ENCODE assay signal across 13 cellular contexts in the genomic region with DNA sequence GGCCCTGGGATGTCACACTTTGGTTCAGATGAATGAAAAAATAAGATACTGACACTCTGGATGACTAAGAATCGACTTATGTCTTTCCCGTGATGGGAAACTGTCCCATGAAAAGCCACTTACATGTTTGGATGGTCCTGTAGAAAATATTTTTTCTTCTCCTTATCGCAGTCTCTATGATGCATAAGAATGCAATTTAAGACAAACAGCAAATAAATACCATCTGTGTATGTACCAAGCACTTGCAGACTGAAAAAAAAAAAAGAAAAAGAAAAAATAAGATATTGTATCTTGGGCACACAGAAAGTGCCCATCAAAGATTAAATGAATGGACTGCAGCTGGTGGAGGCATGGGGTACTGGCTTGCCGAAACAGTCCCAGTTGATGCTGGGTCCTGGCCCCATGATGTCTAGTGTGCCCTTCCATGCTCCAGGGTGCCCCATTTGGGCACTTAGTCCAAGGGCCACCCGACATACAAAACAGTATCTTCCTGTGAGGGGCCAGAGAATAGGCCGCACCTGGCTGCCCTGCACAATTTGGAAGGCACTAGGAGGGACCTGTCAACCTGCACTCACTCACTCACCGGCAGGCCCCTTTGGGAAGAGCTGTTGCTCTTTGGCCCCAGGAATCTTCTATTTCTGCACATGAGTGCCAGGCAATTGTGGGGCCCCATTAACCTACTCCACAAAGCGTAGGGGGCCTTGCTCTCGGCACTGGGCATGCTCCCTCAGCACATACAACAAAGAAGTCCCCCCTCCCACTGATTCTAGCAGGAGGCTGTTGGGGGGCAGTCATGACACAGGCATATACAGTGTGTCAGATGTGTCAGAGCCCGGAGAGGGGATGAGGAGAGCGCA. TPM values are rescaled to one million over a fixed set of nuclear protein-coding genes. Genes with fewer than 3 reads are reported as not detected.
A peak's percentile ranks its signal among the peaks of the same experiment; 100 is the strongest.
DNase-seq lines count a peak whose midpoint lies in the region; ATAC-seq and TF ChIP-seq lines count a peak whose summit lies in the region.
"Had no signal": no experiment of that assay in that cellular context is flagged by ENCODE, and none has a peak within 500 bp of the region (broad histone marks: within the 10 kb centered on the region; RNA-seq: fewer than 3 reads in every experiment).

No MANE protein-coding gene starts in this region.

- H3K27me3 Mint-ChIP-seq in WTC11 (ENCODE audit: low read depth) (peaks cover 64% of the 10 kb centered on the region), endothelial cell (ENCODE audit: unreplicated experiment) (peaks cover 40% of the 10 kb centered on the region)
- peaks cover 34 to 37% of the 10 kb centered on the region in 2 donors for H3K27me3 Mint-ChIP-seq in stimulated activated naive B cell treated with anti-CD40 and anti-IgM and Interleukin-4, amounts not matched to agents 10 μg/mL and 1 μg/mL and 100 μg/mL, for 72 hours

- no peak overlapping the region for H3K27ac Mint-ChIP-seq in WTC11
- no peak overlapping the region for H3K27ac Mint-ChIP-seq in endothelial cell (ENCODE audit: unreplicated experiment)
- peak overlapping the region; percentile 63 for H3K27ac Mint-ChIP-seq in stimulated activated naive B cell treated with anti-CD40 and anti-IgM and Interleukin-4, amounts not matched to agents 10 μg/mL and 1 μg/mL and 100 μg/mL, for 72 hours

- peaks cover 18% of the 10 kb centered on the region for H3K4me1 Mint-ChIP-seq in WTC11
- H3K4me1 Mint-ChIP-seq in endothelial cell (ENCODE audit: unreplicated experiment) = peaks cover 18% of the 10 kb centered on the region
- H3K4me1 Mint-ChIP-seq in stimulated activated naive B cell treated with anti-CD40 and anti-IgM and Interleukin-4, amounts not matched to agents 10 μg/mL and 1 μg/mL and 100 μg/mL, for 72 hours = peaks cover 25 to 39% of the 10 kb centered on the region in 2 donors

- peak; percentile 61 for DNase-seq in activated effector memory CD4-positive, alpha-beta T cell treated with anti-CD3 and anti-CD28 coated beads, Interleukin-2, amount 50 U/mL, for 16 hours
- DNase-seq in activated effector memory CD4-positive, alpha-beta T cell treated with Interleukin-2 at 50 U/mL for 16 hours = no peak
- DNase-seq in WTC11 (ENCODE audit: low spot score) = no peak
- DNase-seq in endothelial cell (ENCODE audit: low spot score) = no peak
- DNase-seq in stimulated activated naive B cell treated with anti-CD40 and anti-IgM and Interleukin-4, amounts not matched to agents 10 μg/mL and 1 μg/mL and 100 μg/mL, for 72 hours = no peak
- DNase-seq in UCSD-AML1 (lab: John Stamatoyannopoulos, UW; ENCODE audit: unreplicated experiment) = no peak
- DNase-seq in Kasumi-1 (lab: John Stamatoyannopoulos, UW) = no peak
- no peak for DNase-seq in left colon
- DNase-seq: left ventricle myocardium inferior; NCI-H1436; PC-3; sigmoid colon; stimulated activated CD4-positive, alpha-beta T cell treated with anti-CD3 and anti-CD28 coated beads, Interleukin-4, amount 100 ng/mL, for 24 hours had no signal

- H3K9me3 Mint-ChIP-seq in WTC11 = no peaks in the 10 kb centered on the region
- H3K9me3 Mint-ChIP-seq in endothelial cell (ENCODE audit: unreplicated experiment) = no peaks in the 10 kb centered on the region
- H3K9me3 Mint-ChIP-seq in stimulated activated naive B cell treated with anti-CD40 and anti-IgM and Interleukin-4, amounts not matched to agents 10 μg/mL and 1 μg/mL and 100 μg/mL, for 72 hours = no peaks in the 10 kb centered on the region

- CTCF ChIA-PET in WTC11 (lab: Charles Lee) = no interaction called here

- no peak for TF ChIP-seq CTCF in WTC11 (IDR thresholded peaks at IDR 0.05)
- TF ChIP-seq CTCF in endothelial cell (IDR thresholded peaks at IDR 0.05; ENCODE audit: unreplicated experiment) = no peak

- intact Hi-C loops in left colon (cut with DNase I, micrococcal nuclease) = loop anchor here in 1 of 2 donors (10.0 kb wide), 1 partner anchor 64 kb away; a partner anchor contains a TSS

- POLR2A ChIA-PET in WTC11 (lab: Charles Lee) = no interaction called here

- no peaks in the 10 kb centered on the region for H3K36me3 Mint-ChIP-seq in WTC11
- peaks cover 8% of the 10 kb centered on the region for H3K36me3 Mint-ChIP-seq in endothelial cell (ENCODE audit: low read depth, unreplicated experiment)
- H3K36me3 Mint-ChIP-seq in stimulated activated naive B cell treated with anti-CD40 and anti-IgM and Interleukin-4, amounts not matched to agents 10 μg/mL and 1 μg/mL and 100 μg/mL, for 72 hours = peaks cover 0 to 10% of the 10 kb centered on the region in 2 donors

- H3K4me3 Mint-ChIP-seq in WTC11 (peak overlapping the region; percentile 65; the same call in 1 of the 2 replicates), endothelial cell (ENCODE audit: unreplicated experiment) (peak overlapping the region; percentile 19)
- peak overlapping the region; percentile 38 to 60 for H3K4me3 Mint-ChIP-seq in stimulated activated naive B cell treated with anti-CD40 and anti-IgM and Interleukin-4, amounts not matched to agents 10 μg/mL and 1 μg/mL and 100 μg/mL, for 72 hours

- no peak for ATAC-seq in WTC11
- no peak for ATAC-seq in stimulated activated naive B cell treated with anti-CD40 and anti-IgM and Interleukin-4, amounts not matched to agents 10 μg/mL and 1 μg/mL and 100 μg/mL, for 72 hours (replicated peaks)
- ATAC-seq in left colon = no peak
- ATAC-seq: PC-3 had no signal

TF ChIP-seq in WTC11, 78 proteins besides CTCF, POLR2A, EP300 and RAD21 (continues in another document):
- TF ChIP-seq SMAD3 (CRISPR knock-in tag; IDR thresholded peaks at IDR 0.05; ENCODE audit: borderline replicate concordance) (no peak), NR3C1 (CRISPR knock-in tag; conservative IDR thresholded peaks at IDR 0.05; ENCODE audit: low read depth) (no peak), JUN (CRISPR knock-in tag; IDR thresholded peaks at IDR 0.05) (no peak), JAZF1 (CRISPR knock-in tag; IDR thresholded peaks at IDR 0.05) (no peak), ZNF396 (CRISPR knock-in tag; IDR thresholded peaks at IDR 0.05; ENCODE audit: borderline replicate concordance) (no peak), GTF2I (CRISPR knock-in tag; conservative IDR thresholded peaks at IDR 0.05) (no peak), SMAD4 (CRISPR knock-in tag; IDR thresholded peaks at IDR 0.05) (no peak), TEAD4 (CRISPR knock-in tag; IDR thresholded peaks at IDR 0.05) (no peak), MYBL2 (CRISPR knock-in tag; IDR thresholded peaks at IDR 0.05) (no peak), HMGA2 (CRISPR knock-in tag; IDR thresholded peaks at IDR 0.05) (no peak), EMX1 (CRISPR knock-in tag; IDR thresholded peaks at IDR 0.05) (no peak), FOXJ3 (CRISPR knock-in tag; IDR thresholded peaks at IDR 0.05; ENCODE audit: borderline replicate concordance) (no peak)
- TF ChIP-seq, protein P1, sequence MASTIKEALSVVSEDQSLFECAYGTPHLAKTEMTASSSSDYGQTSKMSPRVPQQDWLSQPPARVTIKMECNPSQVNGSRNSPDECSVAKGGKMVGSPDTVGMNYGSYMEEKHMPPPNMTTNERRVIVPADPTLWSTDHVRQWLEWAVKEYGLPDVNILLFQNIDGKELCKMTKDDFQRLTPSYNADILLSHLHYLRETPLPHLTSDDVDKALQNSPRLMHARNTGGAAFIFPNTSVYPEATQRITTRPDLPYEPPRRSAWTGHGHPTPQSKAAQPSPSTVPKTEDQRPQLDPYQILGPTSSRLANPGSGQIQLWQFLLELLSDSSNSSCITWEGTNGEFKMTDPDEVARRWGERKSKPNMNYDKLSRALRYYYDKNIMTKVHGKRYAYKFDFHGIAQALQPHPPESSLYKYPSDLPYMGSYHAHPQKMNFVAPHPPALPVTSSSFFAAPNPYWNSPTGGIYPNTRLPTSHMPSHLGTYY (CRISPR knock-in tag; IDR thresholded peaks at IDR 0.05) = no peak
- TF ChIP-seq, protein P2, sequence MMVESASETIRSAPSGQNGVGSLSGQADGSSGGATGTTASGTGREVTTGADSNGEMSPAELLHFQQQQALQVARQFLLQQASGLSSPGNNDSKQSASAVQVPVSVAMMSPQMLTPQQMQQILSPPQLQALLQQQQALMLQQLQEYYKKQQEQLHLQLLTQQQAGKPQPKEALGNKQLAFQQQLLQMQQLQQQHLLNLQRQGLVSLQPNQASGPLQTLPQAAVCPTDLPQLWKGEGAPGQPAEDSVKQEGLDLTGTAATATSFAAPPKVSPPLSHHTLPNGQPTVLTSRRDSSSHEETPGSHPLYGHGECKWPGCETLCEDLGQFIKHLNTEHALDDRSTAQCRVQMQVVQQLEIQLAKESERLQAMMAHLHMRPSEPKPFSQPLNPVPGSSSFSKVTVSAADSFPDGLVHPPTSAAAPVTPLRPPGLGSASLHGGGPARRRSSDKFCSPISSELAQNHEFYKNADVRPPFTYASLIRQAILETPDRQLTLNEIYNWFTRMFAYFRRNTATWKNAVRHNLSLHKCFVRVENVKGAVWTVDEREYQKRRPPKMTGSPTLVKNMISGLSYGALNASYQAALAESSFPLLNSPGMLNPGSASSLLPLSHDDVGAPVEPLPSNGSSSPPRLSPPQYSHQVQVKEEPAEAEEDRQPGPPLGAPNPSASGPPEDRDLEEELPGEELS (CRISPR knock-in tag; IDR thresholded peaks at IDR 0.05) = no peak
- TF ChIP-seq, protein P3, sequence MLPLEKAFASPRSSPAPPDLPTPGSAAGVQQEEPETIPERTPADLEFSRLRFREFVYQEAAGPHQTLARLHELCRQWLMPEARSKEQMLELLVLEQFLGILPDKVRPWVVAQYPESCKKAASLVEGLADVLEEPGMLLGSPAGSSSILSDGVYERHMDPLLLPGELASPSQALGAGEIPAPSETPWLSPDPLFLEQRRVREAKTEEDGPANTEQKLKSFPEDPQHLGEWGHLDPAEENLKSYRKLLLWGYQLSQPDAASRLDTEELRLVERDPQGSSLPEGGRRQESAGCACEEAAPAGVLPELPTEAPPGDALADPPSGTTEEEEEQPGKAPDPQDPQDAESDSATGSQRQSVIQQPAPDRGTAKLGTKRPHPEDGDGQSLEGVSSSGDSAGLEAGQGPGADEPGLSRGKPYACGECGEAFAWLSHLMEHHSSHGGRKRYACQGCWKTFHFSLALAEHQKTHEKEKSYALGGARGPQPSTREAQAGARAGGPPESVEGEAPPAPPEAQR (CRISPR knock-in tag; IDR thresholded peaks at IDR 0.05) = no peak
- TF ChIP-seq, protein P4, sequence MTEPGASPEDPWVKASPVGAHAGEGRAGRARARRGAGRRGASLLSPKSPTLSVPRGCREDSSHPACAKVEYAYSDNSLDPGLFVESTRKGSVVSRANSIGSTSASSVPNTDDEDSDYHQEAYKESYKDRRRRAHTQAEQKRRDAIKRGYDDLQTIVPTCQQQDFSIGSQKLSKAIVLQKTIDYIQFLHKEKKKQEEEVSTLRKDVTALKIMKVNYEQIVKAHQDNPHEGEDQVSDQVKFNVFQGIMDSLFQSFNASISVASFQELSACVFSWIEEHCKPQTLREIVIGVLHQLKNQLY (CRISPR knock-in tag; IDR thresholded peaks at IDR 0.05) = no peak

RNA-seq across cellular contexts. Expression of a gene that starts 2.5 kb away (rescaled TPM):
- total RNA-seq in WTC11 (2021) = 24.7 to 29.2 TPM (median 24.8 TPM) in 3 replicates
- 22.6 TPM for total RNA-seq in endothelial cell (ENCODE audit: unreplicated experiment)
- 10 to 100 TPM; 16.9 to 19.5 TPM for total RNA-seq in left colon

RNA-seq across cellular contexts. Expression of a gene that starts 23.5 kb away (rescaled TPM):
- total RNA-seq in WTC11 (2021) (36.4 to 37.9 TPM (median 36.6 TPM) in 3 replicates), endothelial cell (ENCODE audit: unreplicated experiment) (40.3 TPM), left colon (10 to 100 TPM; 32.9 to 34.9 TPM)
